Comparison of ENCODE assay signal across 14 cellular contexts in the genomic region with DNA sequence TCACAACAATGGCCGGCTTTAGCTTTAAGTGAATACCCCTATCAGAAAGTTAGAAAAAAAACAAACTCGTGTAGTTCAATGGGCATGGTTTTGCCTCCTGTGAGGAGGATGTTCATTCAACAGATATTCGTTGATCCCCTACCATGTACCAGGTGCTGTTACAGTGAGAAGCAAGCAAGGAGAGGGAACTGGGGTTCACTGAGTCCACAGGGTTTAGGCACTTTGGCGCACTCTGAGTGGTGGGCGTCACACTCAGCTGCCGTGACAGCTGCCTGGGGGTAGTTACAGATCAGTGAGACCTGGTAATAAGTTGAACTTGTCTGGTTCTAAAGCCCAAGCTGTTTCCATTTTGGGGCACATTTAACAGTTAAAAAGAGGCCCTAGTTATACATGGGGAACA.
"Had no signal": no experiment of that assay in that cellular context is flagged by ENCODE, and none has a peak within 500 bp of the region (broad histone marks: within the 10 kb centered on the region; RNA-seq: fewer than 3 reads in every experiment).

No MANE protein-coding gene starts in this region.

- DNase-seq: activated B cell treated with CpG ODN at 0.5 μM for 24 hours; activated CD4-positive, alpha-beta T cell treated with anti-CD3 and anti-CD28 coated beads, Interleukin-2, amount 50 U/mL, for 1 hour; activated effector memory CD4-positive, alpha-beta T cell treated with anti-CD3 and anti-CD28 coated beads, Interleukin-2, amount 50 U/mL, for 16 hours; activated T-cell treated with anti-CD3 and anti-CD28 coated beads, Interleukin-2, amount 50 U/mL, for 1 hour; adrenal gland; endodermal cell; gastrocnemius medialis; heart left ventricle; nephron progenitor cell; stimulated activated CD4-positive, alpha-beta T cell treated with anti-CD3 and anti-CD28 coated beads, Interleukin-2, amount 100 ng/mL, for 48 hours; T-helper 2 cell had no signal

- ATAC-seq: gastrocnemius medialis had no signal

- H3K36me3 ChIP-seq: adrenal gland, right atrium auricular region had no signal

- H3K9me3 Mint-ChIP-seq: activated B cell treated with CpG ODN at 0.5 μM for 24 hours; activated naive CD4-positive, alpha-beta T cell treated with anti-CD3 and anti-CD28 coated beads, Interleukin-2, amount 50 U/mL, for 24 hours; endodermal cell; nephron progenitor cell had no signal

- H3K27ac ChIP-seq: adrenal gland, gastrocnemius medialis, heart left ventricle, right atrium auricular region had no signal

- H3K9me3 ChIP-seq: adrenal gland, gastrocnemius medialis, heart left ventricle, right atrium auricular region had no signal

- H3K27me3 Mint-ChIP-seq: activated B cell treated with CpG ODN at 0.5 μM for 24 hours; activated naive CD4-positive, alpha-beta T cell treated with anti-CD3 and anti-CD28 coated beads, Interleukin-2, amount 50 U/mL, for 24 hours; progenitor cell of endocrine pancreas had no signal

- H3K4me3 Mint-ChIP-seq: activated B cell treated with CpG ODN at 0.5 μM for 24 hours; activated naive CD4-positive, alpha-beta T cell treated with anti-CD3 and anti-CD28 coated beads, Interleukin-2, amount 50 U/mL, for 24 hours; endodermal cell; nephron progenitor cell had no signal

- H3K4me3 ChIP-seq: adrenal gland, gastrocnemius medialis, heart left ventricle, right atrium auricular region had no signal

- H3K27ac Mint-ChIP-seq: activated B cell treated with CpG ODN at 0.5 μM for 24 hours, endodermal cell, nephron progenitor cell, progenitor cell of endocrine pancreas had no signal

- H3K36me3 Mint-ChIP-seq: activated naive CD4-positive, alpha-beta T cell treated with anti-CD3 and anti-CD28 coated beads, Interleukin-2, amount 50 U/mL, for 24 hours had no signal

- H3K27me3 ChIP-seq: adrenal gland, gastrocnemius medialis, heart left ventricle, right atrium auricular region had no signal
